Comparison of ENCODE assay signal across 8 cellular contexts in genomic region chr19:42917634-42918033, GRCh38. TPM values are rescaled to one million over a fixed set of nuclear protein-coding genes. Genes with fewer than 3 reads are reported as not detected.
"Had no signal": no experiment of that assay in that cellular context is flagged by ENCODE, and none has a peak within 500 bp of the region (broad histone marks: within the 10 kb centered on the region; RNA-seq: fewer than 3 reads in every experiment).

PSG6 (minus strand) TSS chr19:42917894; CDS start chr19:42917792, 102 bp downstream.

RNA-seq across cellular contexts. Expression of gene PSG6, which starts in this region (rescaled TPM):
- total RNA-seq: LHCN-M2, MCF 10A, NCI-H460, PC-9, Right ventricle myocardium superior, RPMI7951, SJSA1 had no signal
- polyA plus RNA-seq: SK-N-SH had no signal
